15 cellular contexts compared by ENCODE assay signal in genomic region chr6:121443953-121444590, GRCh38. TPM values are rescaled to one million over a fixed set of nuclear protein-coding genes. Genes with fewer than 3 reads are reported as not detected.
DNase-seq lines count a peak whose midpoint lies in the region; ATAC-seq, FAIRE-seq and TF ChIP-seq lines count a peak whose summit lies in the region.
"Had no signal": no experiment of that assay in that cellular context is flagged by ENCODE, and none has a peak within 500 bp of the region (broad histone marks: within the 10 kb centered on the region; RNA-seq: fewer than 3 reads in every experiment).

No MANE protein-coding gene starts in this region.

- WGBS in A549 (ENCODE audit: missing lambda C conversion rate), result 60% methylated on average over 3 of the region's 3 CpGs
- 86% methylated on average over 2 of the region's 3 CpGs; no CpG with 5 or more reads in 1 of the 2 experiments for WGBS in IMR-90 (ENCODE audit: extremely low coverage in 2 of 2, insufficient read length in 1 of 2), 2 experiments

- H3K9me3 ChIP-seq in A549 (no peaks in the 10 kb centered on the region), IMR-90 (ENCODE audit: control insufficient read depth, insufficient read depth, low read length) (no peaks in the 10 kb centered on the region)
- H3K9me3 ChIP-seq: SJSA1 had no signal

- no peak overlapping the region for H2BK120ac ChIP-seq in IMR-90 (ENCODE audit: low read depth, low read length)

- dilution Hi-C loops in IMR-90 (cut with HindIII; ENCODE audit: low sequenced_read_pairs, unreplicated experiment), result no loop called here

- peak overlapping the region; percentile 16; the same call in 2 of the 3 replicates for H3K4me2 ChIP-seq in A549
- H3K4me2 ChIP-seq in IMR-90 (ENCODE audit: low read depth, low read length), result no peak overlapping the region; the same call in 1 of the 2 replicates

- CTCF ChIA-PET in A549 (lab: Yijun Ruan, JAX) (interaction anchor here (1.2 to 1.6 kb wide), 4 partner anchors 11 to 248 kb away, joined by 3 to 4 read pairs (median 4); no protein-coding TSS in a partner anchor), IMR-90 (lab: Yijun Ruan, JAX) (interaction anchor here (0.6 to 1.4 kb wide), 2 partner anchors 24 to 405 kb away, joined by 5 to 7 read pairs; no protein-coding TSS in a partner anchor)

- H4K20me1 ChIP-seq in IMR-90 (ENCODE audit: insufficient read depth, low read length), result peaks cover 69% of the 10 kb centered on the region

- no peak overlapping the region for H3K9ac ChIP-seq in IMR-90 (ENCODE audit: low read depth, low read length)

- no peak for TF ChIP-seq POLR2A in A549 (IDR thresholded peaks at IDR 0.05; ENCODE audit: low read length)
- no peak for TF ChIP-seq POLR2A in IMR-90 (IDR thresholded peaks at IDR 0.05; ENCODE audit: low read depth, low read length)

- no peak overlapping the region for H3K23ac ChIP-seq in IMR-90 (ENCODE audit: low read depth, low read length)

- 0 out of 2 replicates have a peak overlapping the region, but pooled peaks have one; percentile 0 for H3K18ac ChIP-seq in IMR-90 (ENCODE audit: low read depth, low read length)

- H3K4me3 ChIP-seq in A549 (no peak overlapping the region), IMR-90 (ENCODE audit: insufficient read depth, low read depth, low read length) (no peak overlapping the region), choroid plexus epithelial cell (ENCODE audit: low read depth, low read length) (no peak overlapping the region)
- H3K4me3 ChIP-seq: SJSA1 had no signal

- no TSS peak for BruUV-seq in IMR-90 (replicated peaks; lab: Mats Ljungman, UMichigan)

- H2BK20ac ChIP-seq in IMR-90 (ENCODE audit: low read depth, low read length), result no peak overlapping the region

- H3K56ac ChIP-seq in IMR-90 (ENCODE audit: extremely low read depth, insufficient read depth, low read length), result no peak overlapping the region

- no peak overlapping the region for H4K5ac ChIP-seq in IMR-90 (ENCODE audit: low read depth, low read length)

- intact Hi-C loops in IMR-90 (cut with micrococcal nuclease), result no loop called here

- POLR2A ChIA-PET in A549 (lab: Yijun Ruan, JAX) (no interaction called here), IMR-90 (lab: Charles Lee; ENCODE audit: unreplicated experiment) (no interaction called here)

- H2AK5ac ChIP-seq in IMR-90 (ENCODE audit: low read depth, low read length), result no peak overlapping the region

- in situ Hi-C loops in IMR-90 (cut with MboI; ENCODE audit: low sequenced_read_pairs), result no loop called here

- H3K4ac ChIP-seq in IMR-90 (ENCODE audit: low read depth, low read length), result no peak overlapping the region; the same call in 1 of the 2 replicates

- no peak for FAIRE-seq in A549 (lab: Jason Lieb, UNC)

- H3K14ac ChIP-seq in IMR-90 (replicated peaks; ENCODE audit: low read depth, low read length), result no peak overlapping the region

- TF ChIP-seq RAD21 in A549 (conservative IDR thresholded peaks at IDR 0.05 in 1 of 2, IDR thresholded peaks at IDR 0.05 in 1 of 2) (no peak), IMR-90 (IDR thresholded peaks at IDR 0.05; ENCODE audit: low read length) (no peak)

- H3K27ac ChIP-seq in A549 (peak overlapping the region in 1 of 2 experiments; percentile 12; a peak in 1 of 6 replicates), IMR-90 (ENCODE audit: insufficient read depth, low read length) (peak overlapping the region; percentile 7; the same call in 1 of the 2 replicates)
- H3K27ac ChIP-seq: SJSA1 had no signal

- DNase-seq in A549 (ENCODE audit: low read depth in 1 of 2, low spot score in 1 of 2) (no peak), IMR-90 (no peak), choroid plexus epithelial cell (ENCODE audit: low read depth) (no peak), lung microvascular endothelial cell (ENCODE audit: low read depth in 2 of 2) (peak; percentile 56 to 72), GM19240 (ENCODE audit: insufficient read length, low spot score) (no peak), NCI-H2107 treated with DMSO at 0.1 percent for 48 hours (lab: John Stamatoyannopoulos, UW; ENCODE audit: unreplicated experiment) (no peak)
- DNase-seq: activated CD4-positive, alpha-beta T cell treated with anti-CD3 and anti-CD28 coated beads for 48 hours; activated gamma-delta T cell treated with Interleukin-2 at 50 U/mL for 16 hours; GOT3; naive thymus-derived CD8-positive, alpha-beta T cell; NCI-H510A; stimulated activated naive CD4-positive, alpha-beta T cell treated with Interleukin-2 at 50 U/mL for 16 hours had no signal

- peaks cover 63% of the 10 kb centered on the region for H3K4me1 ChIP-seq in A549
- H3K4me1 ChIP-seq in IMR-90 (ENCODE audit: control insufficient read depth, insufficient read depth, low read length), result peaks cover 18% of the 10 kb centered on the region

- TF ChIP-seq CTCF in A549 (IDR thresholded peaks at IDR 0.05) (no peak), IMR-90 (conservative IDR thresholded peaks at IDR 0.05; ENCODE audit: low read depth, low read length) (no peak), choroid plexus epithelial cell (conservative IDR thresholded peaks at IDR 0.05; ENCODE audit: low read depth, low read length) (peak; percentile 12)

- no peak for TF ChIP-seq EP300 in A549 (IDR thresholded peaks at IDR 0.05)

- ATAC-seq in A549 (peak in 1 of 2 experiments; percentile 34; a peak in 2 of 6 replicates), IMR-90 (ENCODE audit: low read depth) (no peak), GM21528 (IDR thresholded peaks at IDR 0.05; ENCODE audit: low FRiP score, unreplicated experiment) (no peak), GM18520 (IDR thresholded peaks at IDR 0.05; ENCODE audit: unreplicated experiment) (no peak)
- ATAC-seq: naive thymus-derived CD8-positive, alpha-beta T cell had no signal

- peaks cover 14% of the 10 kb centered on the region; the same call in 1 of the 2 replicates for H3K9me1 ChIP-seq in IMR-90 (ENCODE audit: insufficient read depth, low read length)

- H2BK15ac ChIP-seq in IMR-90 (ENCODE audit: low read depth, low read length), result no peak overlapping the region

- no peak overlapping the region for H4K91ac ChIP-seq in IMR-90 (ENCODE audit: insufficient read depth, low read depth, low read length)

- H2BK5ac ChIP-seq in IMR-90 (ENCODE audit: low read depth, low read length, poor library complexity, severe bottlenecking), result peak overlapping the region; percentile 35

- peaks cover 14 to 56% of the 10 kb centered on the region in 2 experiments; a peak in 3 of 4 replicates for H3K79me1 ChIP-seq in IMR-90 (ENCODE audit: low read depth in 1 of 2, low read length in 2 of 2)

- H3K36me3 ChIP-seq in IMR-90 (ENCODE audit: control insufficient read depth, insufficient read depth, low read length), result peaks cover 25% of the 10 kb centered on the region

- no peak overlapping the region for H2AFZ ChIP-seq in IMR-90 (replicated peaks; ENCODE audit: low read length, poor library complexity)

- no peak overlapping the region for H4K8ac ChIP-seq in IMR-90 (ENCODE audit: low read depth in 2 of 2, low read length in 2 of 2)

- no peaks in the 10 kb centered on the region for H3K27me3 ChIP-seq in IMR-90 (ENCODE audit: control insufficient read depth, insufficient read depth, low read length)
- H3K27me3 ChIP-seq: SJSA1 had no signal

- H2AK9ac ChIP-seq in IMR-90 (replicated peaks; ENCODE audit: low read depth, low read length, poor library complexity), result no peak overlapping the region

TF ChIP-seq in A549, 52 proteins besides CTCF, POLR2A, EP300 and RAD21 (continues in another document):
- no peak for TF ChIP-seq BCL3 (IDR thresholded peaks at IDR 0.05)
- TF ChIP-seq ZC3H11A (IDR thresholded peaks at IDR 0.05), result no peak
- TF ChIP-seq RFX5 (IDR thresholded peaks at IDR 0.05), result no peak
- TF ChIP-seq EHMT2 (IDR thresholded peaks at IDR 0.05; ENCODE audit: low read depth), result no peak
- no peak for TF ChIP-seq HOXB13 (CRISPR knock-in tag; IDR thresholded peaks at IDR 0.05; ENCODE audit: low read depth)
- TF ChIP-seq ZFP36 (IDR thresholded peaks at IDR 0.05; ENCODE audit: borderline replicate concordance, partially characterized antibody), result no peak
- no peak for TF ChIP-seq CHD2 (IDR thresholded peaks at IDR 0.05; ENCODE audit: low read length, partially characterized antibody)

TF ChIP-seq in IMR-90, 13 proteins besides CTCF, POLR2A, EP300 and RAD21:
- TF ChIP-seq NFE2L2 (IDR thresholded peaks at IDR 0.05; ENCODE audit: low read depth, low read length), result no peak
- no peak for TF ChIP-seq SMC3 (IDR thresholded peaks at IDR 0.05; ENCODE audit: low read depth, low read length)
- no peak for TF ChIP-seq MXI1 (IDR thresholded peaks at IDR 0.05; ENCODE audit: borderline replicate concordance, low read depth, low read length)
- peak; percentile 24; the same call in 1 of the 2 replicates for TF ChIP-seq MAFK (IDR thresholded peaks at IDR 0.05; ENCODE audit: low read depth, low read length)

RNA-seq across cellular contexts. Expression of gene GJA1, which starts 8.6 kb away (rescaled TPM):
- 163 and 170 TPM in 2 replicates for polyA plus RNA-seq in A549 (2011; rRNA removed)
- 23.9 and 30.6 TPM in 2 replicates for polyA plus RNA-seq in A549 (2012; cell fraction: cytosol; rRNA removed)
- polyA plus RNA-seq in A549 (2012; cell fraction: nucleus; rRNA removed), result 26.6 and 43.0 TPM in 2 replicates
- polyA plus RNA-seq in A549 (2017; fragmentation: RNase III; extraction: RNeasy Plus Mini Kit Qiagen cat#74134 plus additional on column Dnase treatment), result 76.7 to 88.9 TPM (median 87.4 TPM) in 3 replicates
- polyA minus RNA-seq in A549 (2011; rRNA and poly(A)+ RNA removed), result 110 and 117 TPM in 2 replicates
- total RNA-seq in IMR-90 (2012; rRNA removed), result 314 and 323 TPM in 2 replicates
- 131 and 180 TPM in 2 replicates for polyA plus RNA-seq in IMR-90 (2012; rRNA removed)
- polyA plus RNA-seq in IMR-90 (2012; cell fraction: cytosol; rRNA removed), result 40.8 and 46.3 TPM in 2 replicates
- 9.7 and 51.6 TPM in 2 replicates for polyA plus RNA-seq in IMR-90 (2012; cell fraction: nucleus; rRNA removed; ENCODE audit: low replicate concordance)
- total RNA-seq in lung microvascular endothelial cell, result 363 and 693 TPM in 2 replicates
- total RNA-seq: naive thymus-derived CD8-positive, alpha-beta T cell had no signal
- polyA plus RNA-seq: naive thymus-derived CD8-positive, alpha-beta T cell had no signal

Comparison
In these comparisons a context has a peak if more than half of its experiments do, and no peak if none do; other contexts are left out.
1. DNase-seq: peak in lung microvascular endothelial cell (2 of 2); none in A549 (0 of 2), IMR-90 (single experiment), choroid plexus epithelial cell (single experiment), GM19240 (single experiment) and NCI-H2107 treated with DMSO at 0.1 percent for 48 hours (single experiment).